1 cellular context compared by ENCODE assay signal in the genomic region with DNA sequence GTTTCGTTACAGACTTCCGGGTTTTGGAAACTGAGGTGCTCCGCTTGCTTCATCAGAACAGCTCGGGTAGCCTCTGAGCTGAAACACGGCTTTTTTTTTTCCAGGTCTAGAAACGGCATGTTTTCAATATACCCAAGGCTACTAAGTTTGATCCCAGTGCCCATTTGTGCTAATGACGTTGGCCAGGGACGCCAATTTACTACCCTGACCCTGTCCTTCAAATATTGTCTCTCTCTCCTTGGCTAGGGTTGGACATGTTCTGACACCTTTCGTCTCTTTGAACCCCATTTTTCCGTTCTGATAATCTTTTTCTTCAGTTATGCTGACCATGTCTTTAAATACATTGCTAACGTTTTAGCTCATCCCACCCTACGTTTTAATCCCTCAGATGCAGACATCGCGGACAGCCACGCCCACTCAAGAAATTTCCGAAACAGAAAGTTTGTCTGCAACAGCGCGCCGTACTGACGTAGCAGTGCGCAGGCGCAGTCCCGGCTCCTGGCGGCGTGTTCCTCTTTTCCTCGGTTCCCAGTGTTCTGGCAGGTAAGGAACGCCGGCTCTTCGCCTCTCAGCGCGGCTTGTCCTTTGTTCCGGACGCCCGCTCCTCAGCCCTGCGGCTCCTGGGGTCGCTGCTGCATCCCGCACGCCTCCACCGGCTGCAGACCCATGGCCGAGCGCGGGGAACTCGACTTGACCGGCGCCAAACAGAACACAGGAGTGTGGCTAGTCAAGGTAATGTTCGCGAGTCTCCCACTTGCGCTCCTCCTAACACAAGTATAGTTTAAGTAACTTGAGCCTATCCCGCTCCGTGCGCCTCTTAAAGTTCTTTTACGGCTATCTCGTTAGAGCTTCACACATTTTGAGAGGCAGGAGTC.
A peak's percentile ranks its signal among the peaks of the same experiment; 100 is the strongest.
TF ChIP-seq lines count a peak whose summit lies in the region.

A gene with protein sequence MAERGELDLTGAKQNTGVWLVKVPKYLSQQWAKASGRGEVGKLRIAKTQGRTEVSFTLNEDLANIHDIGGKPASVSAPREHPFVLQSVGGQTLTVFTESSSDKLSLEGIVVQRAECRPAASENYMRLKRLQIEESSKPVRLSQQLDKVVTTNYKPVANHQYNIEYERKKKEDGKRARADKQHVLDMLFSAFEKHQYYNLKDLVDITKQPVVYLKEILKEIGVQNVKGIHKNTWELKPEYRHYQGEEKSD (plus strand): TSS at position 521 of the 875 bp plus-strand sequence. CDS start 146 bp downstream, at position 667.

TF ChIP-seq in HCT116, 20 proteins besides CTCF, POLR2A, EP300 and RAD21 (continued from another document):
- TF ChIP-seq, protein P1, sequence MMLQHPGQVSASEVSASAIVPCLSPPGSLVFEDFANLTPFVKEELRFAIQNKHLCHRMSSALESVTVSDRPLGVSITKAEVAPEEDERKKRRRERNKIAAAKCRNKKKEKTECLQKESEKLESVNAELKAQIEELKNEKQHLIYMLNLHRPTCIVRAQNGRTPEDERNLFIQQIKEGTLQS (IDR thresholded peaks at IDR 0.05), result no peak
- TF ChIP-seq EGR1 (IDR thresholded peaks at IDR 0.05; ENCODE audit: low read depth) (peak; percentile 66), FOSL1 (IDR thresholded peaks at IDR 0.05; ENCODE audit: low read depth) (no peak)
